In the genomic region with DNA sequence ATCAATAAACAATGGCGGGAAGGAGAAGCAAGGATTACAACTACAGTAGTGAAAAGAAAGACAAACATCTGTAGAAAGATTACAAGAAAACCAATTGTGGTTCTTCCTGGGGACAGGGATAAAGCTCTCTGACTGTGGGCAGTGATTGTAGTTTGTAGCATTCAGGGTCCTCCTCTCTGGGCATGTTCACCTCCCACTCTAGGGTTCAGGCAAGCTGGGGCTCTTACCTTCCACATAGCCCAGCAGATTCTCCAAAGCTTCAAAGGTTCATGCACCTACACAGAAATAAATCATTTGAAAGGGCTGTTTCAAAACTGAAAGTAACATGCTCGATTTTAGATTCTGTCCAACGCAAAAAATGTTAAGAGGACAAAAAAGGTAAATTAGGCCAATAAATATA, we compare ENCODE assay signal across 1 cellular context.
TF ChIP-seq lines count a peak whose summit lies in the region.

No MANE protein-coding gene starts in this region.

TF ChIP-seq in IMR-90, 13 proteins besides CTCF, POLR2A, EP300 and RAD21:
- TF ChIP-seq, protein P1, sequence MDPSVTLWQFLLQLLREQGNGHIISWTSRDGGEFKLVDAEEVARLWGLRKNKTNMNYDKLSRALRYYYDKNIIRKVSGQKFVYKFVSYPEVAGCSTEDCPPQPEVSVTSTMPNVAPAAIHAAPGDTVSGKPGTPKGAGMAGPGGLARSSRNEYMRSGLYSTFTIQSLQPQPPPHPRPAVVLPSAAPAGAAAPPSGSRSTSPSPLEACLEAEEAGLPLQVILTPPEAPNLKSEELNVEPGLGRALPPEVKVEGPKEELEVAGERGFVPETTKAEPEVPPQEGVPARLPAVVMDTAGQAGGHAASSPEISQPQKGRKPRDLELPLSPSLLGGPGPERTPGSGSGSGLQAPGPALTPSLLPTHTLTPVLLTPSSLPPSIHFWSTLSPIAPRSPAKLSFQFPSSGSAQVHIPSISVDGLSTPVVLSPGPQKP (IDR thresholded peaks at IDR 0.05; ENCODE audit: borderline replicate concordance, low read depth, low read length): no peak
- TF ChIP-seq MAFK (IDR thresholded peaks at IDR 0.05; ENCODE audit: low read depth, low read length) (no peak), MXI1 (IDR thresholded peaks at IDR 0.05; ENCODE audit: borderline replicate concordance, low read depth, low read length) (no peak), BHLHE40 (IDR thresholded peaks at IDR 0.05; ENCODE audit: low read depth, low read length) (no peak)
